In the genomic region with DNA sequence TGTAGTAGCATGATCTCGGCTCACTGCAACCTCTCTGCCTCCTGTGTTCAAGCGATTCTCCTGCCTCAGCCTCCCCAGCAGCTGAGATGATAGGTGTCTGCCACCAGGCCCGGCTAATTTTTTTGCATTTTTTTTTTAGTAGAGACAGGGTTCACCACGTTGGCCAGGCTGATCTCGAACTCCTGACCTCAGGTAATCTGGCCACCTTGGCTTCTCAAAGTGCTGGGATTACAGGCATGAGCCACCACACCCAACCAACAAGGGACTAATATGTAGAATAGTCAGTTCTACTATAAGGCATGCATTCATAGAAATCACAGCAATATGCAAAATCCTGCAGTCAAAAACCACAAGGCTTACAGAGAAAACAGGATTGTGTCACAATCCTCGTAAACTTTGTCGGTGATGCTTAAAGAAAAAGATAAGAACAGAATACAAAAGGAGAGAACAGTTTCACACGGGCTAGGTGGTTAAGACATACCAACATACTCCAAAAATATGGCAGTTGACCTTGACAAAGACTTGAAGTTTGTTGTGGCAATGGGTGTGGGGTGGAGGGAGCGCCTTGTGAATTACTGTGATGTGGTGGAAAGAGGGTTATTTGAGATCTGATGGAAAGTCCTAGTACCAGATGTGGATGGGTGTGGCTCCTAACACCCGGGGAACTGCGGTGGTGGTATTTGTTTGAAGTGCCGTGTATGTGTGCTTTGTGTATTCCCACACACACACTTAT, we compare ENCODE assay signal across 9 cellular contexts. TPM values are rescaled to one million over a fixed set of nuclear protein-coding genes. Genes with fewer than 3 reads are reported as not detected.
A peak's percentile ranks its signal among the peaks of the same experiment; 100 is the strongest.
DNase-seq lines count a peak whose midpoint lies in the region; ATAC-seq and TF ChIP-seq lines count a peak whose summit lies in the region.
"Had no signal": no experiment of that assay in that cellular context is flagged by ENCODE, and none has a peak within 500 bp of the region (broad histone marks: within the 10 kb centered on the region; RNA-seq: fewer than 3 reads in every experiment).

No MANE protein-coding gene starts in this region.

- BruUV-seq in Caco-2 (replicated peaks; lab: Mats Ljungman, UMichigan) = no TSS peak

- H3K4me1 ChIP-seq in stomach = peaks cover 48 to 74% (median 61%) of the 10 kb centered on the region in 4 donors
- H3K4me1 ChIP-seq in Caco-2 = peaks cover 5% of the 10 kb centered on the region; the same call in 1 of the 2 replicates

- H3K9me3 Mint-ChIP-seq in activated CD8-positive, alpha-beta memory T cell treated with anti-CD3 and anti-CD28 coated beads, Interleukin-2, amount 10 ng/mL, durations not matched to agents 7 days and 5 days (ENCODE audit: low read depth) = no peaks in the 10 kb centered on the region
- H3K9me3 Mint-ChIP-seq in Caco-2 (ENCODE audit: unreplicated experiment) = no peaks in the 10 kb centered on the region

- H3K4me3 ChIP-seq in stomach = no peak overlapping the region
- H3K4me3 ChIP-seq in Caco-2 (ENCODE audit: low read depth, low read length) = no peak overlapping the region
- H3K4me3 ChIP-seq: left lung had no signal

- H3K27ac ChIP-seq in stomach = peak overlapping the region; percentile 63 to 76 (median 68)

- peaks cover 18% of the 10 kb centered on the region for H3K36me3 Mint-ChIP-seq in activated CD8-positive, alpha-beta memory T cell treated with anti-CD3 and anti-CD28 coated beads, Interleukin-2, amount 10 ng/mL, durations not matched to agents 7 days and 5 days
- H3K36me3 Mint-ChIP-seq in Caco-2 (ENCODE audit: insufficient read depth, unreplicated experiment) = peaks cover 33% of the 10 kb centered on the region

- no peaks in the 10 kb centered on the region for H3K27me3 ChIP-seq in stomach
- no peaks in the 10 kb centered on the region for H3K27me3 ChIP-seq in Caco-2 (replicated peaks; ENCODE audit: control insufficient read depth, insufficient read depth, low read length)
- H3K27me3 ChIP-seq: left lung had no signal

- H3K9me3 ChIP-seq in stomach (no peaks in the 10 kb centered on the region), Caco-2 (no peaks in the 10 kb centered on the region)
- H3K9me3 ChIP-seq: left lung had no signal

- peaks cover 65% of the 10 kb centered on the region for H3K4me1 Mint-ChIP-seq in activated CD8-positive, alpha-beta memory T cell treated with anti-CD3 and anti-CD28 coated beads, Interleukin-2, amount 10 ng/mL, durations not matched to agents 7 days and 5 days
- peaks cover 17% of the 10 kb centered on the region for H3K4me1 Mint-ChIP-seq in Caco-2 (ENCODE audit: low read depth, unreplicated experiment)

- intact Hi-C loops in stomach (cut with DNase I; ENCODE audit: low total_unique reads) = no loop called here
- intact Hi-C loops in Caco-2 (cut with micrococcal nuclease; ENCODE audit: unreplicated experiment) = no loop called here

- H3K4me3 Mint-ChIP-seq in activated CD8-positive, alpha-beta memory T cell treated with anti-CD3 and anti-CD28 coated beads, Interleukin-2, amount 10 ng/mL, durations not matched to agents 7 days and 5 days = peak overlapping the region; percentile 51
- H3K4me3 Mint-ChIP-seq in Caco-2 (ENCODE audit: unreplicated experiment) = no peak overlapping the region

- H3K36me3 ChIP-seq in stomach (peaks cover 0 to 3% (median under 1%) of the 10 kb centered on the region in 4 donors), Caco-2 (ENCODE audit: control insufficient read depth, insufficient read depth, low read length) (peaks cover 2% of the 10 kb centered on the region; the same call in 1 of the 2 replicates)
- H3K36me3 ChIP-seq: left lung had no signal

- TF ChIP-seq POLR2A in stomach (IDR thresholded peaks at IDR 0.05) = no peak

- 34 to 54% (median 47%) methylated on average over 12 of the region's 12 CpGs for WGBS in stomach, 5 donors

- H3K27me3 Mint-ChIP-seq in activated CD8-positive, alpha-beta memory T cell treated with anti-CD3 and anti-CD28 coated beads, Interleukin-2, amount 10 ng/mL, durations not matched to agents 7 days and 5 days = no peaks in the 10 kb centered on the region
- no peaks in the 10 kb centered on the region for H3K27me3 Mint-ChIP-seq in Caco-2 (ENCODE audit: insufficient read depth, unreplicated experiment)

- peak; percentile 53 for DNase-seq in activated T-cell treated with anti-CD3 and anti-CD28 coated beads for 1 hour (ENCODE audit: low read depth)
- DNase-seq in activated T-cell treated with anti-CD3 and anti-CD28 coated beads for 4 hours = no peak
- peak; percentile 81 for DNase-seq in activated CD8-positive, alpha-beta memory T cell treated with anti-CD3 and anti-CD28 coated beads, Interleukin-2, amount 10 ng/mL, durations not matched to agents 7 days and 5 days
- peak; percentile 61 for DNase-seq in fibroblast of gingiva (ENCODE audit: low read depth)
- DNase-seq in stomach = no peak
- no peak for DNase-seq in Caco-2
- DNase-seq: left lung had no signal

- TF ChIP-seq CTCF in stomach (IDR thresholded peaks at IDR 0.05) (no peak), Caco-2 (IDR thresholded peaks at IDR 0.05; ENCODE audit: insufficient read depth in 1 of 2, low read depth in 1 of 2, low read length in 1 of 2, severe bottlenecking in 1 of 2, unreplicated experiment in 1 of 2) (no peak)

- POLR2A ChIA-PET in Caco-2 (lab: Charles Lee) = interaction anchor here (1.5 kb wide), 1 partner anchor 72 kb away, joined by 12 read pairs; a partner anchor contains a TSS

- peak; percentile 68 for ATAC-seq in activated CD8-positive, alpha-beta memory T cell treated with anti-CD3 and anti-CD28 coated beads, Interleukin-2, amount 10 ng/mL, durations not matched to agents 7 days and 5 days
- ATAC-seq in GM18873 (IDR thresholded peaks at IDR 0.05; ENCODE audit: low FRiP score, unreplicated experiment) (no peak), GM21390 (IDR thresholded peaks at IDR 0.05; ENCODE audit: unreplicated experiment) (no peak)
- ATAC-seq: left lung had no signal

- CTCF ChIA-PET in activated CD8-positive, alpha-beta memory T cell treated with anti-CD3 and anti-CD28 coated beads, Interleukin-2, amount 10 ng/mL, durations not matched to agents 7 days and 5 days (lab: Charles Lee) = interaction anchor here (0.9 to 10.9 kb wide), 10 partner anchors 12 to 177 kb away, joined by 3 to 325 read pairs (median 28); a partner anchor contains a TSS
- CTCF ChIA-PET in Caco-2 (lab: Charles Lee) = no interaction called here

- peak overlapping the region; percentile 93 for H3K27ac Mint-ChIP-seq in activated CD8-positive, alpha-beta memory T cell treated with anti-CD3 and anti-CD28 coated beads, Interleukin-2, amount 10 ng/mL, durations not matched to agents 7 days and 5 days
- no peak overlapping the region for H3K27ac Mint-ChIP-seq in Caco-2 (ENCODE audit: unreplicated experiment)

- no peak for TF ChIP-seq EP300 in stomach (IDR thresholded peaks at IDR 0.05)

RNA-seq across cellular contexts. Expression of a gene that starts 12.5 kb away (rescaled TPM):
- total RNA-seq in activated CD8-positive, alpha-beta memory T cell treated with anti-CD3 and anti-CD28 coated beads, Interleukin-2, amount 10 ng/mL, durations not matched to agents 7 days and 5 days = 10 to 100 TPM; 77.3 to 96.1 TPM
- total RNA-seq in stomach = 100 to 1,000 TPM in 1 of 5 donors, 10 to 100 TPM in 4; 18.1 to 354 (median 70.5) TPM
- polyA plus RNA-seq in stomach = 100 to 1,000 TPM in 2 of 3 donors, 10 to 100 TPM in 1; 94.6 to 154 (median 113) TPM
- total RNA-seq in Caco-2 (2022) = 74.7 and 77.7 TPM in 2 replicates

RNA-seq across cellular contexts. Expression of a gene that starts 13.2 kb away (rescaled TPM):
- total RNA-seq in activated CD8-positive, alpha-beta memory T cell treated with anti-CD3 and anti-CD28 coated beads, Interleukin-2, amount 10 ng/mL, durations not matched to agents 7 days and 5 days = 1 to 10 TPM in 1 of 2 experiments, under 1 TPM in 1; 0.49 to 2.4 TPM
- total RNA-seq in stomach (10 to 100 TPM in 1 of 5 donors, 1 to 10 TPM in 2, not detected in 2; 5.9 to 12.5 (median 10.0) TPM), Caco-2 (2022) (7.7 and 8.4 TPM in 2 replicates)
- 10 to 100 TPM in 1 of 3 donors, 1 to 10 TPM in 2; 8.6 to 14.7 (median 9.0) TPM for polyA plus RNA-seq in stomach

RNA-seq across cellular contexts. Expression of a gene that starts 23.1 kb away (rescaled TPM):
- total RNA-seq in activated CD8-positive, alpha-beta memory T cell treated with anti-CD3 and anti-CD28 coated beads, Interleukin-2, amount 10 ng/mL, durations not matched to agents 7 days and 5 days = 10 to 100 TPM; 34.8 to 46.5 TPM
- 10 to 100 TPM in 3 of 5 donors, 1 to 10 TPM in 2; 4.6 to 88.3 (median 13.9) TPM for total RNA-seq in stomach
- 10 to 100 TPM in 1 of 3 donors, 1 to 10 TPM in 2; 3.1 to 16.7 (median 5.6) TPM for polyA plus RNA-seq in stomach
- total RNA-seq in Caco-2 (2022) = 38.8 and 40.5 TPM in 2 replicates

RNA-seq across cellular contexts. Expression of a gene that starts 40.1 kb away (rescaled TPM):
- under 1 TPM; 0.19 to 0.53 TPM for total RNA-seq in activated CD8-positive, alpha-beta memory T cell treated with anti-CD3 and anti-CD28 coated beads, Interleukin-2, amount 10 ng/mL, durations not matched to agents 7 days and 5 days
- total RNA-seq in stomach (100 to 1,000 TPM in 1 of 5 donors, 10 to 100 TPM in 2, 1 to 10 TPM in 1, not detected in 1; 3.1 to 553 (median 18.1) TPM), Caco-2 (2022) (6.6 and 7.0 TPM in 2 replicates)
- 10 to 100 TPM in 2 of 3 donors, 1 to 10 TPM in 1; 9.9 to 17.6 (median 10.1) TPM for polyA plus RNA-seq in stomach

RNA-seq across cellular contexts. Expression of a gene that starts 55.4 kb away (rescaled TPM):
- total RNA-seq in activated CD8-positive, alpha-beta memory T cell treated with anti-CD3 and anti-CD28 coated beads, Interleukin-2, amount 10 ng/mL, durations not matched to agents 7 days and 5 days = 1 to 10 TPM; 2.1 to 7.9 TPM
- total RNA-seq in stomach = 100 to 1,000 TPM in 4 of 5 donors, 10 to 100 TPM in 1; 90.2 to 634 (median 183) TPM
- 10 to 100 TPM; 79.0 to 94.8 (median 92.0) TPM for polyA plus RNA-seq in stomach
- 135 and 136 TPM in 2 replicates for total RNA-seq in Caco-2 (2022)

Comparison
In these comparisons a context has a peak if more than half of its experiments do, and no peak if none do; other contexts are left out.
1. DNase-seq: peak in activated T-cell treated with anti-CD3 and anti-CD28 coated beads for 1 hour (single experiment), activated CD8-positive, alpha-beta memory T cell treated with anti-CD3 and anti-CD28 coated beads, Interleukin-2, amount 10 ng/mL, durations not matched to agents 7 days and 5 days (single experiment) and fibroblast of gingiva (single experiment); none in activated T-cell treated with anti-CD3 and anti-CD28 coated beads for 4 hours (single experiment), stomach (single experiment) and Caco-2 (0 of 2).